In the genomic region with DNA sequence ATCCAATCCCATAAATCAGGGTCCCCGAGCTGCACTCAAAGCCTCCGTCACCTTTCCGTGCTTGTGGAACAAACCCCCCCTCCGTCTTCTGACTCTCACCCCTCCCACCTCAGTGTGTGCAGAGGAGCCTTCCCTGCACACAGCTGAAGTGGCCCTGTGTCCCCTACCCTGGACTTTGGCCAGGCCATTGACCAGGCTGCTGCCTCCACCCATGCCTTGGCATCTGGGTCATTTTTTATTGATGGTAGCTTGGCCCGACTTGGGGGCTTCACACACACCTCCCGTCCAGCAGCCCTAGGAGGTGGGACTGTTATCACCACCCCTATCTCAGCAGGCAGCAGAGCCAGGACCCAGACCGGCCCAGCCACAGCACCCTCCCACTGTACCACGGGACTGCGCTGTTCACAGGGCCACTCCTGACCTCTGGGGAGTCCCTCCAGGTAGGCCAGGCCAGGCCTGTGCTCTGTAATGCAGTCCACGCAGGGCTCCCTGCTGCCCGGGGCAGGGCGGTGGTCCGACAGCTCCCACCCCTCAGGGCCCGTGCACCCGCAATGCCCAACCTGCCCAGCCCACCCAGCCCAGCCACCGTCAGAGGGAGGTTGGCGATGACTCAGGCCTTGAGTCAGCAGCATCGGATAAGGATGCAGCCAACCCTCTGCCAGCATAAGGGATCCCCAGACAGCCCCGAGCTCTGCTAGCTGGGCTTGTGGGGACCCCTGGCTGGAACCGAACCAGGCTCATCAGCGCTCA, we compare ENCODE assay signal across 8 cellular contexts. TPM values are rescaled to one million over a fixed set of nuclear protein-coding genes. Genes with fewer than 3 reads are reported as not detected.
DNase-seq lines count a peak whose midpoint lies in the region; ATAC-seq lines count a peak whose summit lies in the region.

No MANE protein-coding gene starts in this region.

- no peak for ATAC-seq in HG02571 (IDR thresholded peaks at IDR 0.05; ENCODE audit: unreplicated experiment)
- no peak for ATAC-seq in HG02885 (IDR thresholded peaks at IDR 0.05; ENCODE audit: poor library complexity, unreplicated experiment)

- no peak overlapping the region for H3K4me3 ChIP-seq in SJSA1

- no peaks in the 10 kb centered on the region for H3K9me3 ChIP-seq in SJSA1 (replicated peaks)

- DNase-seq in Daoy (ENCODE audit: low read depth) (peak; percentile 95), SJSA1 (ENCODE audit: low read depth in 1 of 2, low spot score in 2 of 2) (peak; percentile 56 to 73), fibroblast of peridontal ligament (ENCODE audit: extremely low read depth) (peak; percentile 67), posterior cingulate gyrus (peak in 6 of 10 donors; percentile 54 to 94 (median 82))
- DNase-seq in stimulated activated CD4-positive, alpha-beta T cell treated with anti-CD3 and anti-CD28 coated beads, Interleukin-1b, Interleukin-23, amount 100 ng/mL, for 48 hours: no peak
- DNase-seq in activated CD4-positive, CD25-positive, alpha-beta regulatory T cell treated with anti-CD3 and anti-CD28 coated beads, Interleukin-2, amount 50 U/mL, for 72 hours: no peak

- peaks cover 73% of the 10 kb centered on the region for H3K4me1 ChIP-seq in SJSA1 (replicated peaks)

- peak overlapping the region; percentile 94 for H3K27ac ChIP-seq in SJSA1

- no peaks in the 10 kb centered on the region for H3K27me3 ChIP-seq in SJSA1 (replicated peaks)

- intact Hi-C loops in posterior cingulate gyrus (cut with DNase I): no loop called here

- no peaks in the 10 kb centered on the region for H3K36me3 ChIP-seq in SJSA1

RNA-seq across cellular contexts. Expression of gene INF2, which starts 9.2 kb away (rescaled TPM):
- total RNA-seq in Daoy (2014; rRNA removed; shearing (Covaris generic)): 40.6 and 48.9 TPM in 2 replicates
- total RNA-seq in SJSA1 (2014; rRNA removed; shearing (Covaris generic)): 26.3 and 37.3 TPM in 2 replicates

RNA-seq across cellular contexts. Expression of gene ADSS1, which starts 43.8 kb away (rescaled TPM):
- total RNA-seq in Daoy (2014; rRNA removed; shearing (Covaris generic)): 0.57 and 2.7 TPM in 2 replicates
- total RNA-seq in SJSA1 (2014; rRNA removed; shearing (Covaris generic)): 0.06 and 0.34 TPM in 2 replicates

Comparison
In these comparisons a context has a peak if more than half of its experiments do, and no peak if none do; other contexts are left out.
1. DNase-seq: peak in Daoy (single experiment), SJSA1 (2 of 2), fibroblast of peridontal ligament (single experiment) and posterior cingulate gyrus (6 of 10); none in stimulated activated CD4-positive, alpha-beta T cell treated with anti-CD3 and anti-CD28 coated beads, Interleukin-1b, Interleukin-23, amount 100 ng/mL, for 48 hours (single experiment) and activated CD4-positive, CD25-positive, alpha-beta regulatory T cell treated with anti-CD3 and anti-CD28 coated beads, Interleukin-2, amount 50 U/mL, for 72 hours (single experiment).